In the genomic region with DNA sequence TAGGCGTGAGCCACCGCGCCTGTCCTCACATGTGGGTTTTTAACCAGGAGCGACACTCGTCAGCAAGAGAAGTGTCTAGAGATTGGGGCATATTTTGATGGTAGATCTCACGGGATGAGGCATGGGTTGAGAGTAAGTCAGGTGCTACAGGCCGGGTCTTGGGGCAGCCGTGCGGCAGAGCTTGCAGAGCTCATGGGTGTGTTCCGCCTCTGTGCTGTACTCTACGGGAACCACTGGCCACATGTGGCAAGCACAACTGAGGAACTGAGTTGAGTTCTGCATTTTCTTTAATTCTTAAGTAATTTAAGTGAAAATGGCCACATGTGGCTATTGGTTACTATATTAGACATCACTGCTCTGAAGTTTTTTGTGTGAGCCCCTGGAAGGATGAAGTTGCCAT, we compare ENCODE assay signal across 26 cellular contexts. TPM values are rescaled to one million over a fixed set of nuclear protein-coding genes. Genes with fewer than 3 reads are reported as not detected.
DNase-seq lines count a peak whose midpoint lies in the region; ATAC-seq lines count a peak whose summit lies in the region.
"Had no signal": no experiment of that assay in that cellular context is flagged by ENCODE, and none has a peak within 500 bp of the region (broad histone marks: within the 10 kb centered on the region; RNA-seq: fewer than 3 reads in every experiment).

No MANE protein-coding gene starts in this region.

- H3K36me3 Mint-ChIP-seq in activated CD4-positive, alpha-beta T cell treated with anti-CD3 and anti-CD28 coated beads for 36 hours (ENCODE audit: low read depth): peaks cover 69% of the 10 kb centered on the region
- peaks cover 40% of the 10 kb centered on the region for H3K36me3 Mint-ChIP-seq in activated naive CD8-positive, alpha-beta T cell treated with anti-CD3 and anti-CD28 coated beads, Interleukin-2, amount 50 U/mL, for 24 hours (ENCODE audit: low read depth)

- no peaks in the 10 kb centered on the region for H3K4me1 ChIP-seq in right cardiac atrium (ENCODE audit: control insufficient read depth, insufficient read depth, low read length)
- H3K4me1 ChIP-seq: gastrocnemius medialis, stomach had no signal

- WGBS in right cardiac atrium: 95% methylated on average over 11 of the region's 11 CpGs

- no peak for ATAC-seq in activated CD4-positive, alpha-beta T cell treated with anti-CD3 and anti-CD28 coated beads for 36 hours
- no peak for ATAC-seq in right cardiac atrium
- no peak for ATAC-seq in activated naive CD8-positive, alpha-beta T cell treated with anti-CD3 and anti-CD28 coated beads, Interleukin-2, amount 50 U/mL, for 24 hours
- no peak for ATAC-seq in stimulated activated naive CD8-positive, alpha-beta T cell treated with anti-CD3 and anti-CD28 coated beads, Interleukin-15, amount 100 ng/mL, for 72 hours
- ATAC-seq: gastrocnemius medialis, HCT116 had no signal

- no peaks in the 10 kb centered on the region for H3K9me3 Mint-ChIP-seq in activated CD4-positive, alpha-beta T cell treated with anti-CD3 and anti-CD28 coated beads for 36 hours (ENCODE audit: low read depth)
- no peaks in the 10 kb centered on the region for H3K9me3 Mint-ChIP-seq in activated naive CD8-positive, alpha-beta T cell treated with anti-CD3 and anti-CD28 coated beads, Interleukin-2, amount 50 U/mL, for 24 hours
- no peaks in the 10 kb centered on the region for H3K9me3 Mint-ChIP-seq in stimulated activated naive CD8-positive, alpha-beta T cell treated with anti-CD3 and anti-CD28 coated beads, Interleukin-15, amount 100 ng/mL, for 72 hours
- H3K9me3 Mint-ChIP-seq: brain had no signal

- no peak overlapping the region for H3K4me3 ChIP-seq in right cardiac atrium (ENCODE audit: low read length)
- H3K4me3 ChIP-seq: esophagus squamous epithelium, gastrocnemius medialis, stomach had no signal

- H3K27ac ChIP-seq in right cardiac atrium (ENCODE audit: low read length): no peak overlapping the region
- H3K27ac ChIP-seq: esophagus squamous epithelium, gastrocnemius medialis, neutrophil, stomach had no signal

- intact Hi-C loops in activated CD4-positive, alpha-beta T cell treated with anti-CD3 and anti-CD28 coated beads for 36 hours (cut with DNase I, micrococcal nuclease): no loop called here
- intact Hi-C loops in cardiac septum (cut with DNase I): no loop called here
- intact Hi-C loops in right cardiac atrium (cut with DNase I): no loop called here

- POLR2A ChIA-PET in activated CD4-positive, alpha-beta T cell treated with anti-CD3 and anti-CD28 coated beads for 36 hours (lab: Charles Lee): no interaction called here

- no peaks in the 10 kb centered on the region for H3K27me3 ChIP-seq in right cardiac atrium (ENCODE audit: control insufficient read depth, insufficient read depth)
- H3K27me3 ChIP-seq: esophagus squamous epithelium, gastrocnemius medialis, neutrophil, stomach had no signal

- H3K4me3 Mint-ChIP-seq in activated CD4-positive, alpha-beta T cell treated with anti-CD3 and anti-CD28 coated beads for 36 hours: no peak overlapping the region
- no peak overlapping the region for H3K4me3 Mint-ChIP-seq in activated naive CD8-positive, alpha-beta T cell treated with anti-CD3 and anti-CD28 coated beads, Interleukin-2, amount 50 U/mL, for 24 hours
- peak overlapping the region in 1 of 2 donors; percentile 32 for H3K4me3 Mint-ChIP-seq in stimulated activated naive CD8-positive, alpha-beta T cell treated with anti-CD3 and anti-CD28 coated beads, Interleukin-15, amount 100 ng/mL, for 72 hours
- H3K4me3 Mint-ChIP-seq: brain had no signal

- no peak for DNase-seq in activated CD4-positive, alpha-beta T cell treated with anti-CD3 and anti-CD28 coated beads for 36 hours
- DNase-seq in activated CD4-positive, alpha-beta T cell treated with anti-CD3 and anti-CD28 coated beads, Interleukin-2, amount 50 U/mL, for 4 hours: no peak
- peak; percentile 9 for DNase-seq in cardiac septum (ENCODE audit: low spot score)
- no peak for DNase-seq in right cardiac atrium
- no peak for DNase-seq in activated naive CD8-positive, alpha-beta T cell treated with anti-CD3 and anti-CD28 coated beads, Interleukin-2, amount 50 U/mL, for 24 hours
- no peak for DNase-seq in stimulated activated naive CD8-positive, alpha-beta T cell treated with anti-CD3 and anti-CD28 coated beads, Interleukin-15, amount 100 ng/mL, for 72 hours
- DNase-seq in ecto neural progenitor cell (ENCODE audit: low spot score): no peak
- no peak for DNase-seq in NCI-H226
- DNase-seq: AML-193; COR-L47; DMS79; esophagus squamous epithelium; gastrocnemius medialis; hippocampal formation; NCI-H1436 treated with DMSO at 0.1 percent for 48 hours; NCI-H510A treated with DMSO at 0.1 percent for 48 hours; stimulated activated CD4-positive, alpha-beta T cell treated with anti-CD3 and anti-CD28 coated beads, Interleukin-4, amount 100 ng/mL, for 24 hours; stomach; trophoblast cell had no signal

- H3K4me1 Mint-ChIP-seq in activated CD4-positive, alpha-beta T cell treated with anti-CD3 and anti-CD28 coated beads for 36 hours: peaks cover 52% of the 10 kb centered on the region
- H3K4me1 Mint-ChIP-seq in activated naive CD8-positive, alpha-beta T cell treated with anti-CD3 and anti-CD28 coated beads, Interleukin-2, amount 50 U/mL, for 24 hours: peaks cover 47% of the 10 kb centered on the region
- peaks cover 63% of the 10 kb centered on the region for H3K4me1 Mint-ChIP-seq in stimulated activated naive CD8-positive, alpha-beta T cell treated with anti-CD3 and anti-CD28 coated beads, Interleukin-15, amount 100 ng/mL, for 72 hours
- H3K4me1 Mint-ChIP-seq: brain had no signal

- H3K27me3 Mint-ChIP-seq in activated CD4-positive, alpha-beta T cell treated with anti-CD3 and anti-CD28 coated beads for 36 hours: no peaks in the 10 kb centered on the region
- no peaks in the 10 kb centered on the region for H3K27me3 Mint-ChIP-seq in activated naive CD8-positive, alpha-beta T cell treated with anti-CD3 and anti-CD28 coated beads, Interleukin-2, amount 50 U/mL, for 24 hours
- H3K27me3 Mint-ChIP-seq in stimulated activated naive CD8-positive, alpha-beta T cell treated with anti-CD3 and anti-CD28 coated beads, Interleukin-15, amount 100 ng/mL, for 72 hours: no peaks in the 10 kb centered on the region
- H3K27me3 Mint-ChIP-seq: brain had no signal

- CTCF ChIA-PET in activated CD4-positive, alpha-beta T cell treated with anti-CD3 and anti-CD28 coated beads for 36 hours (lab: Charles Lee): interaction anchor here (1.1 to 1.3 kb wide), 2 partner anchors 9 to 110 kb away, joined by 3 read pairs; a partner anchor contains a TSS

- H3K27ac Mint-ChIP-seq in activated CD4-positive, alpha-beta T cell treated with anti-CD3 and anti-CD28 coated beads for 36 hours: peak overlapping the region; percentile 91
- peak overlapping the region; percentile 27 for H3K27ac Mint-ChIP-seq in activated naive CD8-positive, alpha-beta T cell treated with anti-CD3 and anti-CD28 coated beads, Interleukin-2, amount 50 U/mL, for 24 hours
- H3K27ac Mint-ChIP-seq in stimulated activated naive CD8-positive, alpha-beta T cell treated with anti-CD3 and anti-CD28 coated beads, Interleukin-15, amount 100 ng/mL, for 72 hours: peak overlapping the region; percentile 20 to 88
- H3K27ac Mint-ChIP-seq: brain had no signal

- H3K9me3 ChIP-seq in right cardiac atrium (ENCODE audit: control insufficient read depth, low read length): no peaks in the 10 kb centered on the region
- H3K9me3 ChIP-seq: esophagus squamous epithelium, gastrocnemius medialis, neutrophil, stomach had no signal

RNA-seq across cellular contexts. Expression of a gene that starts 9.6 kb away (rescaled TPM):
- total RNA-seq in activated CD4-positive, alpha-beta T cell treated with anti-CD3 and anti-CD28 coated beads for 36 hours: 10 to 100 TPM; 20.2 to 21.3 TPM
- total RNA-seq in cardiac septum (15.3 TPM), right cardiac atrium (10 to 100 TPM; 16.8 to 22.2 (median 18.6) TPM)
- polyA plus RNA-seq in right cardiac atrium: 8.5 TPM

RNA-seq across cellular contexts. Expression of a gene that starts 15.1 kb away (rescaled TPM):
- total RNA-seq in activated CD4-positive, alpha-beta T cell treated with anti-CD3 and anti-CD28 coated beads for 36 hours: not detected
- total RNA-seq in cardiac septum (not detected), right cardiac atrium (not detected)
- not detected for polyA plus RNA-seq in right cardiac atrium
- total RNA-seq: A172, esophagus squamous epithelium, gastrocnemius medialis, lower leg skin, RPMI7951, SK-MEL-5, stomach had no signal
- polyA plus RNA-seq: stomach had no signal

Comparison
In these comparisons a context has a peak if more than half of its experiments do, and no peak if none do; other contexts are left out.
1. H3K27ac Mint-ChIP-seq: peak in every context shown above with its lines; median percentile 91 in activated CD4-positive, alpha-beta T cell treated with anti-CD3 and anti-CD28 coated beads for 36 hours; 54 in stimulated activated naive CD8-positive, alpha-beta T cell treated with anti-CD3 and anti-CD28 coated beads, Interleukin-15, amount 100 ng/mL, for 72 hours; 27 in activated naive CD8-positive, alpha-beta T cell treated with anti-CD3 and anti-CD28 coated beads, Interleukin-2, amount 50 U/mL, for 24 hours.